In the genomic region with DNA sequence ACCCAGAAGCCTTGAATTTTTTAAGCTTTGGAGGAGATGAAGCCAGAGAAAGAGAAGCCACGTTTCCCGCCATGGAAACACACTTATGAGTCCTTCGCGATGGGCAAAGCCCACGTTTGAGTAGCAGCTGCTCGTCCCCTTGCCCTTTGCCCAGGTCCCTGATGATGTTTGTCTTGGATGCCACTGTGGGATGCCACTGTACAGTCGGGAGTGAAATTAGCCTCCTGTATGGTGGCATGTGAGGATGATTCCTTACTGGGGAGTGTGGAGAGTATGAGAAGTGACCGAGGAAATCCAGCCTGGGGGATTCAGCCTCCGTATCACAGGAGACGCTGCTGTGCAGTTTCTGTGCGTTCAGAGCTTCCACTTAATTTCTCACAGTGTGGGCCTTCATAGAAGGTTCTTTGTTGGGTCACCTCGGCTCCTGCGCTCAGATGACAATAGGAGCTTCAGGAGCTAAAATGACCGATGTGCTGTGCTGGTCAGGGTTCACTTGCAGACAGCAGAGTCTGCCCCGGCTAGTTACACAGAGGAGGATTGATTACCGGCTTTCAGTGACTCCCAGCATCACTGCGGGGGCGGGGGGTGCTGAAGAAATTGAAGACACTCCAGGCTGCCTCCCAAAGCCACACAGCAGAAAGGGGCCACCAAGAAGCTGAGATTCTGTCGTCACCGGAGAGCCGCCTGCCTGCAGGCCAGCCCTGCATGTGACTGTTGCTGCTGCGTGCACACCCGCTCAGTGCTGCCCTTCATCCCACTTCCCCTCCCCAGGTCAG, we compare ENCODE assay signal across 1 cellular context.
TF ChIP-seq lines count a peak whose summit lies in the region.

No MANE protein-coding gene starts in this region.

TF ChIP-seq in H1, 55 proteins besides CTCF, POLR2A, EP300 and RAD21:
- no peak for TF ChIP-seq GTF2F1 (IDR thresholded peaks at IDR 0.05; ENCODE audit: borderline replicate concordance, low read depth, low read length)
- TF ChIP-seq BRCA1 (IDR thresholded peaks at IDR 0.05; ENCODE audit: low read depth, low read length) = no peak
- TF ChIP-seq, protein P1, sequence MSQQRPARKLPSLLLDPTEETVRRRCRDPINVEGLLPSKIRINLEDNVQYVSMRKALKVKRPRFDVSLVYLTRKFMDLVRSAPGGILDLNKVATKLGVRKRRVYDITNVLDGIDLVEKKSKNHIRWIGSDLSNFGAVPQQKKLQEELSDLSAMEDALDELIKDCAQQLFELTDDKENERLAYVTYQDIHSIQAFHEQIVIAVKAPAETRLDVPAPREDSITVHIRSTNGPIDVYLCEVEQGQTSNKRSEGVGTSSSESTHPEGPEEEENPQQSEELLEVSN (IDR thresholded peaks at IDR 0.05) = no peak
- TF ChIP-seq MAFK (IDR thresholded peaks at IDR 0.05; ENCODE audit: low read depth, low read length) = no peak
- no peak for TF ChIP-seq CHD2 (IDR thresholded peaks at IDR 0.05; ENCODE audit: low read length)
- no peak for TF ChIP-seq CREB1 (IDR thresholded peaks at IDR 0.05)
- no peak for TF ChIP-seq CTBP2 (IDR thresholded peaks at IDR 0.05; ENCODE audit: borderline replicate concordance, insufficient read depth, insufficient read length, low read length)
- TF ChIP-seq POU5F1 (IDR thresholded peaks at IDR 0.05; ENCODE audit: low read depth, low read length) = no peak
- TF ChIP-seq, protein P2, sequence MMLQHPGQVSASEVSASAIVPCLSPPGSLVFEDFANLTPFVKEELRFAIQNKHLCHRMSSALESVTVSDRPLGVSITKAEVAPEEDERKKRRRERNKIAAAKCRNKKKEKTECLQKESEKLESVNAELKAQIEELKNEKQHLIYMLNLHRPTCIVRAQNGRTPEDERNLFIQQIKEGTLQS (IDR thresholded peaks at IDR 0.05; ENCODE audit: insufficient read depth, low read depth, low read length) = no peak
- no peak for TF ChIP-seq SRF (IDR thresholded peaks at IDR 0.05; ENCODE audit: low read depth, low read length)
- TF ChIP-seq GABPA (IDR thresholded peaks at IDR 0.05; ENCODE audit: borderline replicate concordance, insufficient read depth, low read length) = no peak
- TF ChIP-seq EZH2 (IDR thresholded peaks at IDR 0.05; ENCODE audit: low read depth, low read length, severe bottlenecking) = no peak
TF ChIP-seq in H1: peak in this region for 0.
